ENCODE assay signal across 15 cellular contexts in genomic region chr3:148757238-148757930, GRCh38. TPM values are rescaled to one million over a fixed set of nuclear protein-coding genes. Genes with fewer than 3 reads are reported as not detected.
DNase-seq lines count a peak whose midpoint lies in the region; ATAC-seq, FAIRE-seq and TF ChIP-seq lines count a peak whose summit lies in the region.
"Had no signal": no experiment of that assay in that cellular context is flagged by ENCODE, and none has a peak within 500 bp of the region (broad histone marks: within the 10 kb centered on the region; RNA-seq: fewer than 3 reads in every experiment).

No MANE protein-coding gene starts in this region.

- FAIRE-seq in bronchial epithelial cell (lab: Jason Lieb, UNC): no peak
- FAIRE-seq in frontal cortex (lab: Jason Lieb, UNC): no peak
- FAIRE-seq: GM18507 had no signal

- H3K27me3 ChIP-seq in bronchial epithelial cell (ENCODE audit: control insufficient read depth, insufficient read depth, low read length): no peaks in the 10 kb centered on the region
- no peaks in the 10 kb centered on the region for H3K27me3 ChIP-seq in neutrophil
- no peaks in the 10 kb centered on the region for H3K27me3 ChIP-seq in thyroid gland

- no peak overlapping the region for H3K4me3 ChIP-seq in bronchial epithelial cell (ENCODE audit: low read depth, low read length)
- peak overlapping the region in 1 of 2 experiments; percentile 5 for H3K4me3 ChIP-seq in neutrophil (ENCODE audit: low read depth in 1 of 2, low read length in 1 of 2)
- H3K4me3 ChIP-seq in thyroid gland (replicated peaks in 1 of 3): no peak overlapping the region
- H3K4me3 ChIP-seq: PC-9 had no signal

- TF ChIP-seq POLR2A in thyroid gland (IDR thresholded peaks at IDR 0.05): no peak

- peaks cover 45 to 51% of the 10 kb centered on the region in 2 experiments for H3K4me1 ChIP-seq in neutrophil (ENCODE audit: control insufficient read depth in 1 of 2, insufficient read depth in 1 of 2, low read depth in 1 of 2, low read length in 1 of 2)
- H3K4me1 ChIP-seq in thyroid gland: no peaks in the 10 kb centered on the region

- H3K9me3 ChIP-seq in neutrophil (no peaks in the 10 kb centered on the region), thyroid gland (no peaks in the 10 kb centered on the region)

- intact Hi-C loops in thyroid gland (cut with DNase I): no loop called here

- ATAC-seq in HG03139 (IDR thresholded peaks at IDR 0.05; ENCODE audit: unreplicated experiment): no peak

- peak overlapping the region; percentile 72 for H3K27ac ChIP-seq in neutrophil
- H3K27ac ChIP-seq in thyroid gland: no peak overlapping the region
- H3K27ac ChIP-seq: PC-9, VCaP had no signal

- TF ChIP-seq CTCF in bronchial epithelial cell (IDR thresholded peaks at IDR 0.05; ENCODE audit: insufficient read depth, low read length, severe bottlenecking) (no peak), neutrophil (IDR thresholded peaks at IDR 0.05) (no peak), thyroid gland (IDR thresholded peaks at IDR 0.05) (no peak)

- 78 to 85% methylated on average over 8 of the region's 8 CpGs for WGBS in thyroid gland, 2 donors

- no peaks in the 10 kb centered on the region for H3K36me3 ChIP-seq in bronchial epithelial cell (ENCODE audit: control insufficient read depth, insufficient read depth, low read length)
- H3K36me3 ChIP-seq in neutrophil: no peaks in the 10 kb centered on the region
- no peaks in the 10 kb centered on the region for H3K36me3 ChIP-seq in thyroid gland

- DNase-seq in EH (ENCODE audit: low read depth) (peak; percentile 55), MV-4-11 (lab: John Stamatoyannopoulos, UW) (peak; percentile 96), bronchial epithelial cell (ENCODE audit: low read depth) (peak; percentile 28), NCI-H2227 treated with DMSO at 0.1 percent for 48 hours (lab: John Stamatoyannopoulos, UW) (no peak), frontal cortex (ENCODE audit: low spot score in 2 of 2) (no peak), thyroid gland (no peak)
- DNase-seq: effector CD4-positive, alpha-beta T cell; NCI-H1048; PC-9; stimulated activated CD4-positive, alpha-beta T cell treated with anti-CD3 and anti-CD28 coated beads, Interleukin-2, amount 100 ng/mL, for 48 hours had no signal

RNA-seq across cellular contexts. Expression of gene AGTR1, which starts 59.7 kb away (rescaled TPM):
- not detected in 2 replicates for total RNA-seq in bronchial epithelial cell
- 0.41 TPM for total RNA-seq in frontal cortex
- total RNA-seq in thyroid gland: 10 to 100 TPM; 11.0 to 28.2 (median 21.8) TPM
- total RNA-seq: natural killer cell treated with Interleukin-12 subunit alpha and Interleukin-12 subunit beta and Interleukin-15 and Interleukin-18, amount 100 ng/mL, for 72 hours; PC-9 had no signal

Comparison
In these comparisons a context has a peak if more than half of its experiments do, and no peak if none do; other contexts are left out.
1. DNase-seq: peak in EH (single experiment), MV-4-11 (single experiment) and bronchial epithelial cell (single experiment); none in NCI-H2227 treated with DMSO at 0.1 percent for 48 hours (single experiment), frontal cortex (0 of 2) and thyroid gland (0 of 2).